In genomic region chr15:70466305-70466704, GRCh38 we compare ENCODE assay signal across 3 cellular contexts.
A peak's percentile ranks its signal among the peaks of the same experiment; 100 is the strongest.
TF ChIP-seq lines count a peak whose summit lies in the region.

No MANE protein-coding gene starts in this region.

TF ChIP-seq in GM12878, 131 proteins besides CTCF, POLR2A, EP300 and RAD21:
- TF ChIP-seq BMI1 (IDR thresholded peaks at IDR 0.05; ENCODE audit: borderline replicate concordance): peak; percentile 56; the same call in 1 of the 2 replicates
- no peak for TF ChIP-seq MXI1 (IDR thresholded peaks at IDR 0.05; ENCODE audit: low read depth, low read length)
- TF ChIP-seq BCL11A (IDR thresholded peaks at IDR 0.05; ENCODE audit: low read depth, low read length): no peak
- no peak for TF ChIP-seq RCOR1 (conservative IDR thresholded peaks at IDR 0.05; ENCODE audit: low read depth, low read length)
- no peak for TF ChIP-seq WRNIP1 (IDR thresholded peaks at IDR 0.05; ENCODE audit: borderline replicate concordance, low read depth, low read length)
- no peak for TF ChIP-seq USF1 (IDR thresholded peaks at IDR 0.05; ENCODE audit: borderline replicate concordance, extremely low read length, insufficient read depth, low read depth, low read length)

TF ChIP-seq in SK-N-SH, 30 proteins besides CTCF, POLR2A, EP300 and RAD21:
- TF ChIP-seq MXI1 (IDR thresholded peaks at IDR 0.05; ENCODE audit: low read depth, low read length): no peak
- no peak for TF ChIP-seq EZH2phosphoT487 (IDR thresholded peaks at IDR 0.05; ENCODE audit: borderline replicate concordance, low read depth)
- no peak for TF ChIP-seq USF1 (IDR thresholded peaks at IDR 0.05; ENCODE audit: borderline replicate concordance, low read depth)
- no peak for TF ChIP-seq POLR2AphosphoS5 (IDR thresholded peaks at IDR 0.05; ENCODE audit: low read depth, low read length)
- no peak for TF ChIP-seq FOXM1 (IDR thresholded peaks at IDR 0.05; ENCODE audit: low read depth)
- TF ChIP-seq, protein P1, sequence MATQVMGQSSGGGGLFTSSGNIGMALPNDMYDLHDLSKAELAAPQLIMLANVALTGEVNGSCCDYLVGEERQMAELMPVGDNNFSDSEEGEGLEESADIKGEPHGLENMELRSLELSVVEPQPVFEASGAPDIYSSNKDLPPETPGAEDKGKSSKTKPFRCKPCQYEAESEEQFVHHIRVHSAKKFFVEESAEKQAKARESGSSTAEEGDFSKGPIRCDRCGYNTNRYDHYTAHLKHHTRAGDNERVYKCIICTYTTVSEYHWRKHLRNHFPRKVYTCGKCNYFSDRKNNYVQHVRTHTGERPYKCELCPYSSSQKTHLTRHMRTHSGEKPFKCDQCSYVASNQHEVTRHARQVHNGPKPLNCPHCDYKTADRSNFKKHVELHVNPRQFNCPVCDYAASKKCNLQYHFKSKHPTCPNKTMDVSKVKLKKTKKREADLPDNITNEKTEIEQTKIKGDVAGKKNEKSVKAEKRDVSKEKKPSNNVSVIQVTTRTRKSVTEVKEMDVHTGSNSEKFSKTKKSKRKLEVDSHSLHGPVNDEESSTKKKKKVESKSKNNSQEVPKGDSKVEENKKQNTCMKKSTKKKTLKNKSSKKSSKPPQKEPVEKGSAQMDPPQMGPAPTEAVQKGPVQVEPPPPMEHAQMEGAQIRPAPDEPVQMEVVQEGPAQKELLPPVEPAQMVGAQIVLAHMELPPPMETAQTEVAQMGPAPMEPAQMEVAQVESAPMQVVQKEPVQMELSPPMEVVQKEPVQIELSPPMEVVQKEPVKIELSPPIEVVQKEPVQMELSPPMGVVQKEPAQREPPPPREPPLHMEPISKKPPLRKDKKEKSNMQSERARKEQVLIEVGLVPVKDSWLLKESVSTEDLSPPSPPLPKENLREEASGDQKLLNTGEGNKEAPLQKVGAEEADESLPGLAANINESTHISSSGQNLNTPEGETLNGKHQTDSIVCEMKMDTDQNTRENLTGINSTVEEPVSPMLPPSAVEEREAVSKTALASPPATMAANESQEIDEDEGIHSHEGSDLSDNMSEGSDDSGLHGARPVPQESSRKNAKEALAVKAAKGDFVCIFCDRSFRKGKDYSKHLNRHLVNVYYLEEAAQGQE (IDR thresholded peaks at IDR 0.05; ENCODE audit: low read depth, low read length): no peak
- no peak for TF ChIP-seq CHD2 (IDR thresholded peaks at IDR 0.05; ENCODE audit: low read length, partially characterized antibody)
- no peak for TF ChIP-seq TCF12 (IDR thresholded peaks at IDR 0.05)

TF ChIP-seq in GM23338, 12 proteins besides CTCF, POLR2A, EP300 and RAD21:
- TF ChIP-seq ZNF331 (CRISPR knock-in tag; IDR thresholded peaks at IDR 0.05; ENCODE audit: low read depth) (no peak), JUNB (IDR thresholded peaks at IDR 0.05; ENCODE audit: unreplicated experiment) (no peak), CREB1 (CRISPR knock-in tag; IDR thresholded peaks at IDR 0.05; ENCODE audit: low read depth) (no peak), EZH2 (IDR thresholded peaks at IDR 0.05; ENCODE audit: low read depth, unreplicated experiment) (no peak), NANOG (IDR thresholded peaks at IDR 0.05; ENCODE audit: borderline replicate concordance) (no peak), EZH2phosphoT487 (IDR thresholded peaks at IDR 0.05; ENCODE audit: unreplicated experiment) (no peak), STAT1 (IDR thresholded peaks at IDR 0.05; ENCODE audit: unreplicated experiment) (no peak), ETS1 (IDR thresholded peaks at IDR 0.05) (no peak), ZNF114 (CRISPR knock-in tag; IDR thresholded peaks at IDR 0.05) (no peak)
- TF ChIP-seq, protein P1 (IDR thresholded peaks at IDR 0.05; ENCODE audit: unreplicated experiment): no peak
- TF ChIP-seq, protein P2, sequence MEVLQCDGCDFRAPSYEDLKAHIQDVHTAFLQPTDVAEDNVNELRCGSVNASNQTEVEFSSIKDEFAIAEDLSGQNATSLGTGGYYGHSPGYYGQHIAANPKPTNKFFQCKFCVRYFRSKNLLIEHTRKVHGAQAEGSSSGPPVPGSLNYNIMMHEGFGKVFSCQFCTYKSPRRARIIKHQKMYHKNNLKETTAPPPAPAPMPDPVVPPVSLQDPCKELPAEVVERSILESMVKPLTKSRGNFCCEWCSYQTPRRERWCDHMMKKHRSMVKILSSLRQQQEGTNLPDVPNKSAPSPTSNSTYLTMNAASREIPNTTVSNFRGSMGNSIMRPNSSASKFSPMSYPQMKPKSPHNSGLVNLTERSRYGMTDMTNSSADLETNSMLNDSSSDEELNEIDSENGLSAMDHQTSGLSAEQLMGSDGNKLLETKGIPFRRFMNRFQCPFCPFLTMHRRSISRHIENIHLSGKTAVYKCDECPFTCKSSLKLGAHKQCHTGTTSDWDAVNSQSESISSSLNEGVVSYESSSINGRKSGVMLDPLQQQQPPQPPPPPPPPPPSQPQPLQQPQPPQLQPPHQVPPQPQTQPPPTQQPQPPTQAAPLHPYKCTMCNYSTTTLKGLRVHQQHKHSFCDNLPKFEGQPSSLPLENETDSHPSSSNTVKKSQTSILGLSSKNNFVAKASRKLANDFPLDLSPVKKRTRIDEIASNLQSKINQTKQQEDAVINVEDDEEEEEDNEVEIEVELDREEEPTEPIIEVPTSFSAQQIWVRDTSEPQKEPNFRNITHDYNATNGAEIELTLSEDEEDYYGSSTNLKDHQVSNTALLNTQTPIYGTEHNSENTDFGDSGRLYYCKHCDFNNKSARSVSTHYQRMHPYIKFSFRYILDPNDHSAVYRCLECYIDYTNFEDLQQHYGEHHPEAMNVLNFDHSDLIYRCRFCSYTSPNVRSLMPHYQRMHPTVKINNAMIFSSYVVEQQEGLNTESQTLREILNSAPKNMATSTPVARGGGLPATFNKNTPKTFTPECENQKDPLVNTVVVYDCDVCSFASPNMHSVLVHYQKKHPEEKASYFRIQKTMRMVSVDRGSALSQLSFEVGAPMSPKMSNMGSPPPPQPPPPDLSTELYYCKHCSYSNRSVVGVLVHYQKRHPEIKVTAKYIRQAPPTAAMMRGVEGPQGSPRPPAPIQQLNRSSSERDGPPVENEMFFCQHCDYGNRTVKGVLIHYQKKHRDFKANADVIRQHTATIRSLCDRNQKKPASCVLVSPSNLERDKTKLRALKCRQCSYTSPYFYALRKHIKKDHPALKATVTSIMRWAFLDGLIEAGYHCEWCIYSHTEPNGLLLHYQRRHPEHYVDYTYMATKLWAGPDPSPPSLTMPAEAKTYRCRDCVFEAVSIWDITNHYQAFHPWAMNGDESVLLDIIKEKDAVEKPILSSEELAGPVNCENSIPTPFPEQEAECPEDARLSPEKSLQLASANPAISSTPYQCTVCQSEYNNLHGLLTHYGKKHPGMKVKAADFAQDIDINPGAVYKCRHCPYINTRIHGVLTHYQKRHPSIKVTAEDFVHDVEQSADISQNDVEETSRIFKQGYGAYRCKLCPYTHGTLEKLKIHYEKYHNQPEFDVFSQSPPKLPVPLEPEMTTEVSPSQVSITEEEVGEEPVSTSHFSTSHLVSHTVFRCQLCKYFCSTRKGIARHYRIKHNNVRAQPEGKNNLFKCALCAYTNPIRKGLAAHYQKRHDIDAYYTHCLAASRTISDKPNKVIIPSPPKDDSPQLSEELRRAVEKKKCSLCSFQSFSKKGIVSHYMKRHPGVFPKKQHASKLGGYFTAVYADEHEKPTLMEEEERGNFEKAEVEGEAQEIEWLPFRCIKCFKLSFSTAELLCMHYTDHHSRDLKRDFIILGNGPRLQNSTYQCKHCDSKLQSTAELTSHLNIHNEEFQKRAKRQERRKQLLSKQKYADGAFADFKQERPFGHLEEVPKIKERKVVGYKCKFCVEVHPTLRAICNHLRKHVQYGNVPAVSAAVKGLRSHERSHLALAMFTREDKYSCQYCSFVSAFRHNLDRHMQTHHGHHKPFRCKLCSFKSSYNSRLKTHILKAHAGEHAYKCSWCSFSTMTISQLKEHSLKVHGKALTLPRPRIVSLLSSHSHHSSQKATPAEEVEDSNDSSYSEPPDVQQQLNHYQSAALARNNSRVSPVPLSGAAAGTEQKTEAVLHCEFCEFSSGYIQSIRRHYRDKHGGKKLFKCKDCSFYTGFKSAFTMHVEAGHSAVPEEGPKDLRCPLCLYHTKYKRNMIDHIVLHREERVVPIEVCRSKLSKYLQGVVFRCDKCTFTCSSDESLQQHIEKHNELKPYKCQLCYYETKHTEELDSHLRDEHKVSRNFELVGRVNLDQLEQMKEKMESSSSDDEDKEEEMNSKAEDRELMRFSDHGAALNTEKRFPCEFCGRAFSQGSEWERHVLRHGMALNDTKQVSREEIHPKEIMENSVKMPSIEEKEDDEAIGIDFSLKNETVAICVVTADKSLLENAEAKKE (CRISPR knock-in tag; IDR thresholded peaks at IDR 0.05): no peak
